9 cellular contexts compared by ENCODE assay signal in the genomic region with DNA sequence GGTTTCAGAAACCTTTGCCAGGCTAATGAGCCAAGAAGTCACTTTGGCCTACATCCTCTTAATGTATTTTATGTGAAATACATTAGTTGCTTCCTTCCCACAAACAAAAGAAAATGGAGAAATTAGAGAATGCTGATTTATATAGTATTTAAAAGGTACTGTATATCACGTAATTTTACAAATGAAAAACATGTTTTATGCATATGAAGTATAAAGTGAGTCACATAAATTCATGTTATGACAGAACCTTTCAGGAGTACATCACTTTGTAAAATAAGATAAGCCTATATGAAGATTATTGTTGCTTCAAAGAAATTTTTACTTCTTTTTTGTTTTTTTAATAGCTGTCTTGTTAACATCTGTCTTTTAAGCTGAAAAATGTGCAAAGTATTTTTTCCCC. TPM values are rescaled to one million over a fixed set of nuclear protein-coding genes. Genes with fewer than 3 reads are reported as not detected.
A peak's percentile ranks its signal among the peaks of the same experiment; 100 is the strongest.
DNase-seq lines count a peak whose midpoint lies in the region; ATAC-seq and TF ChIP-seq lines count a peak whose summit lies in the region.
"Had no signal": no experiment of that assay in that cellular context is flagged by ENCODE, and none has a peak within 500 bp of the region (broad histone marks: within the 10 kb centered on the region; RNA-seq: fewer than 3 reads in every experiment).

No MANE protein-coding gene starts in this region.

- CTCF ChIA-PET in activated naive CD4-positive, alpha-beta T cell treated with anti-CD3 and anti-CD28 coated beads for 36 hours (lab: Charles Lee), result no interaction called here

- no peaks in the 10 kb centered on the region for H3K27me3 Mint-ChIP-seq in activated naive CD4-positive, alpha-beta T cell treated with anti-CD3 and anti-CD28 coated beads for 36 hours (ENCODE audit: low read depth)
- H3K27me3 Mint-ChIP-seq in T-helper 17 cell, result no peaks in the 10 kb centered on the region

- intact Hi-C loops in activated naive CD4-positive, alpha-beta T cell treated with anti-CD3 and anti-CD28 coated beads for 36 hours (cut with micrococcal nuclease), result no loop called here

- H3K4me1 Mint-ChIP-seq in activated naive CD4-positive, alpha-beta T cell treated with anti-CD3 and anti-CD28 coated beads for 36 hours (ENCODE audit: low read depth), result peaks cover 49% of the 10 kb centered on the region
- H3K4me1 Mint-ChIP-seq in T-helper 17 cell, result peaks cover 34% of the 10 kb centered on the region

- H3K9me3 ChIP-seq in T-helper 17 cell (ENCODE audit: control insufficient read depth, low read length, poor library complexity, severe bottlenecking) (no peaks in the 10 kb centered on the region), suprapubic skin (no peaks in the 10 kb centered on the region)

- no peaks in the 10 kb centered on the region for H3K27me3 ChIP-seq in suprapubic skin

- peak overlapping the region; percentile 43 for H3K4me3 Mint-ChIP-seq in activated naive CD4-positive, alpha-beta T cell treated with anti-CD3 and anti-CD28 coated beads for 36 hours
- peak overlapping the region; percentile 81 for H3K4me3 Mint-ChIP-seq in T-helper 17 cell

- peak overlapping the region; percentile 7 for H3K4me3 ChIP-seq in fibroblast of villous mesenchyme (ENCODE audit: low read depth, low read length)
- H3K4me3 ChIP-seq in suprapubic skin, result peak overlapping the region; percentile 95

- no peak for TF ChIP-seq EP300 in suprapubic skin (IDR thresholded peaks at IDR 0.05)

- H3K27ac ChIP-seq in suprapubic skin, result no peak overlapping the region
- H3K27ac ChIP-seq: parathyroid adenoma had no signal

- TF ChIP-seq CTCF in fibroblast of villous mesenchyme (IDR thresholded peaks at IDR 0.05; ENCODE audit: insufficient read depth, low read depth, low read length) (no peak), suprapubic skin (IDR thresholded peaks at IDR 0.05) (no peak)

- no peaks in the 10 kb centered on the region for H3K9me3 Mint-ChIP-seq in activated naive CD4-positive, alpha-beta T cell treated with anti-CD3 and anti-CD28 coated beads for 36 hours

- H3K4me1 ChIP-seq in suprapubic skin, result peaks cover 67% of the 10 kb centered on the region
- H3K4me1 ChIP-seq: parathyroid adenoma had no signal

- H3K36me3 Mint-ChIP-seq in activated naive CD4-positive, alpha-beta T cell treated with anti-CD3 and anti-CD28 coated beads for 36 hours (ENCODE audit: low read depth), result peaks cover 27% of the 10 kb centered on the region
- no peaks in the 10 kb centered on the region for H3K36me3 Mint-ChIP-seq in T-helper 17 cell (ENCODE audit: low read depth)

- no peak for ATAC-seq in T-helper 17 cell
- ATAC-seq in HG03354 (IDR thresholded peaks at IDR 0.05; ENCODE audit: poor library complexity, severe bottlenecking, unreplicated experiment), result no peak

- no peak overlapping the region for H3K27ac Mint-ChIP-seq in activated naive CD4-positive, alpha-beta T cell treated with anti-CD3 and anti-CD28 coated beads for 36 hours
- H3K27ac Mint-ChIP-seq in T-helper 17 cell, result peak overlapping the region; percentile 100

- no peak for DNase-seq in activated naive CD4-positive, alpha-beta T cell treated with anti-CD3 and anti-CD28 coated beads for 36 hours
- DNase-seq in activated naive CD4-positive, alpha-beta T cell treated with Interleukin-2 at 50 U/mL for 16 hours, result no peak
- no peak for DNase-seq in T-helper 17 cell
- DNase-seq in fibroblast of villous mesenchyme (ENCODE audit: low read depth), result no peak
- no peak for DNase-seq in suprapubic skin (ENCODE audit: low spot score in 2 of 2)
- no peak for DNase-seq in mesenteric fat pad (ENCODE audit: low spot score)
- no peak for DNase-seq in NCI-H128 (lab: John Stamatoyannopoulos, UW; ENCODE audit: unreplicated experiment)

- peaks cover 8% of the 10 kb centered on the region for H3K36me3 ChIP-seq in suprapubic skin

- no peak for TF ChIP-seq POLR2A in suprapubic skin (IDR thresholded peaks at IDR 0.05)

- 58% methylated on average over 1 of the region's 1 CpG for WGBS in suprapubic skin

RNA-seq across cellular contexts. Expression of a gene that starts 4.6 kb away (rescaled TPM):
- total RNA-seq in activated naive CD4-positive, alpha-beta T cell treated with anti-CD3 and anti-CD28 coated beads for 36 hours, result 10 to 100 TPM; 76.3 to 80.3 TPM
- 10 to 100 TPM; 58.9 to 75.1 TPM for total RNA-seq in T-helper 17 cell
- 27.7 and 45.8 TPM in 2 replicates for total RNA-seq in fibroblast of villous mesenchyme
- total RNA-seq in suprapubic skin, result 10 to 100 TPM; 47.8 to 60.2 (median 55.5) TPM
- 40.1 TPM for total RNA-seq in mesenteric fat pad
